In the genomic region with DNA sequence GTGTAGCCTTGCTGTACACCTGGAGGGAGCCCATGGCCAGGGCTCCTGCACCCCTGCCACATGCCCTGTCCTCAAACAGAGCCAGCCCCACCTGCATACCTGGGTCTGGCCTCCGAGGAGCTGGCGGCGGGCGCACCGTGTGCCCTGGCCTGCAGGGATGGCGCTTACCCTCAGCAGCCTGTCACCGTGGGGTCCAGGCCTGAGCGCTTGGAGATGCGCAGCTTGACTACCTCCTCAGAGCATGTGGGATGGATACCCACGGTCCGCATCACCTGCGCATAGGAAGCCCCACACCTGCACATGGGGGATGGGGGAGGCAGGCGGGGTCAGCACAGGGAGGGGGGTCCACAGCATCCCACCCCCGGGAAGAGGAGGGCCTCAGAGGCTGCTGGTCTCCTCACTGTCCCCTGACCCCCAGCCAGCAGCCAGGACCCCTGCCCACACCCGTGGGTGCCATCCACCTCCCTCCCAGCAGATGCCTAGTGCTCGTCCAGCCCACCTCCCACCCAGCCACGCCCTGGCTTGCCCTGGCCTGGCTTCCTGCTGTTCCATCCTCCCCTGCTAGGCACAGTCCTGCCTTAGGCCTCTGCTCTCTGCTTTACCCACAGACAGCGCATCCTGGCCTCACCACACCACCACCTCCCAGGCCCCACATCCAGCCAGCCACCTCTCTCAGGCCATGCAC, we compare ENCODE assay signal across 11 cellular contexts. TPM values are rescaled to one million over a fixed set of nuclear protein-coding genes. Genes with fewer than 3 reads are reported as not detected.
DNase-seq lines count a peak whose midpoint lies in the region; ATAC-seq, FAIRE-seq and TF ChIP-seq lines count a peak whose summit lies in the region.
"Had no signal": no experiment of that assay in that cellular context is flagged by ENCODE, and none has a peak within 500 bp of the region (broad histone marks: within the 10 kb centered on the region; RNA-seq: fewer than 3 reads in every experiment).

No MANE protein-coding gene starts in this region.

- TF ChIP-seq EP300 in K562 (IDR thresholded peaks at IDR 0.05; ENCODE audit: low read length) (no peak), esophagus muscularis mucosa (IDR thresholded peaks at IDR 0.05) (no peak)

- H2AFZ ChIP-seq in K562 (ENCODE audit: low read depth, low read length) (no peak overlapping the region), neuronal stem cell (ENCODE audit: low read length) (no peak overlapping the region), MM.1S (ENCODE audit: low read length) (no peak overlapping the region)

- POLR2A ChIA-PET in K562 (lab: Yijun Ruan, JAX), result interaction anchor here (0.9 to 4.4 kb wide), 6 partner anchors 10 to 33 kb away, joined by 3 to 26 read pairs (median 4); no protein-coding TSS in a partner anchor

- H4K91ac ChIP-seq in neuronal stem cell (ENCODE audit: low read depth, low read length, poor library complexity), result peak overlapping the region; percentile 96

- H2BK15ac ChIP-seq in neuronal stem cell (ENCODE audit: low read length), result peak overlapping the region; percentile 93

- H3K79me1 ChIP-seq in neuronal stem cell (ENCODE audit: low read depth, low read length), result peaks cover 15% of the 10 kb centered on the region

- H3K9ac ChIP-seq in K562 (ENCODE audit: insufficient read depth in 1 of 2, low read depth in 2 of 2, low read length in 2 of 2), result peak overlapping the region in 1 of 2 experiments; percentile 70; a peak in 2 of 4 replicates
- H3K9ac ChIP-seq in neuronal stem cell (ENCODE audit: low read depth, low read length, poor library complexity), result no peak overlapping the region
- H3K9ac ChIP-seq in MM.1S (ENCODE audit: low read length), result no peak overlapping the region

- no peaks in the 10 kb centered on the region for H3K79me2 ChIP-seq in K562 (ENCODE audit: control insufficient read depth, insufficient read depth, low read length)
- H3K79me2 ChIP-seq in MM.1S (ENCODE audit: low read length), result no peaks in the 10 kb centered on the region

- H3K23ac ChIP-seq in neuronal stem cell (ENCODE audit: low read depth, low read length, poor library complexity), result peak overlapping the region; percentile 86

- FAIRE-seq in K562 (lab: Jason Lieb, UNC), result peak; percentile 26

- DNase-seq in stimulated activated CD4-positive, alpha-beta T cell treated with anti-CD3 and anti-CD28 coated beads, Interleukin-4, amount 100 ng/mL, for 1 hour, result peak; percentile 0
- no peak for DNase-seq in stimulated activated CD4-positive, alpha-beta T cell treated with anti-CD3 and anti-CD28 coated beads, Interleukin-4, amount 100 ng/mL, for 24 hours
- DNase-seq in K562 (ENCODE audit: extremely low read depth in 1 of 4, low spot score in 3 of 4), result no peak
- no peak for DNase-seq in neuronal stem cell (ENCODE audit: low spot score)
- DNase-seq in amniotic stem cell (lab: John Stamatoyannopoulos, UW), result no peak
- DNase-seq in NCI-H1417 treated with DMSO at 0.1 percent for 48 hours (lab: John Stamatoyannopoulos, UW), result no peak
- no peak for DNase-seq in MM.1S
- no peak for DNase-seq in esophagus muscularis mucosa (ENCODE audit: extremely low spot score)
- DNase-seq: NCI-H1048; stimulated activated CD8-positive, alpha-beta memory T cell treated with anti-CD3 and anti-CD28 coated beads, Interleukin-4, amount 100 ng/mL, for 48 hours had no signal

- H3K9me1 ChIP-seq in K562 (ENCODE audit: control insufficient read depth, insufficient read depth, low read length), result no peaks in the 10 kb centered on the region

- peak overlapping the region; percentile 14 for H2BK12ac ChIP-seq in neuronal stem cell (ENCODE audit: low read length)

- H3K4me3 ChIP-seq in K562, result no peak overlapping the region
- H3K4me3 ChIP-seq in neuronal stem cell (ENCODE audit: low read length in 2 of 2), result no peak overlapping the region
- no peak overlapping the region for H3K4me3 ChIP-seq in MM.1S (ENCODE audit: low read length)
- no peak overlapping the region for H3K4me3 ChIP-seq in esophagus muscularis mucosa
- H3K4me3 ChIP-seq: prostate gland had no signal

- ATAC-seq in K562, result no peak

- H3K27me3 ChIP-seq in K562 (ENCODE audit: control insufficient read depth in 2 of 2, insufficient read depth in 2 of 2, low read length in 2 of 2) (peaks cover 0 to 9% of the 10 kb centered on the region in 2 experiments; a peak in 1 of 5 replicates), neuronal stem cell (ENCODE audit: control insufficient read depth in 3 of 3, insufficient read depth in 3 of 3, low read depth in 1 of 3, low read length in 3 of 3) (no peaks in the 10 kb centered on the region), MM.1S (replicated peaks; ENCODE audit: insufficient read depth, low read length) (no peaks in the 10 kb centered on the region), esophagus muscularis mucosa (no peaks in the 10 kb centered on the region)

- TF ChIP-seq CTCF in K562 (IDR thresholded peaks at IDR 0.05 in 2 of 3, conservative IDR thresholded peaks at IDR 0.05 in 1 of 3; ENCODE audit: insufficient read depth in 2 of 3, low read depth in 1 of 3, low read length in 3 of 3), result no peak
- TF ChIP-seq CTCF in MM.1S (IDR thresholded peaks at IDR 0.05; ENCODE audit: low read length), result no peak
- no peak for TF ChIP-seq CTCF in esophagus muscularis mucosa (IDR thresholded peaks at IDR 0.05)

- intact Hi-C loops in K562 (cut with micrococcal nuclease) (no loop called here), esophagus muscularis mucosa (cut with DNase I) (no loop called here)

- no peaks in the 10 kb centered on the region for H3F3A ChIP-seq in MM.1S (ENCODE audit: insufficient read depth, low read length)

- peak overlapping the region; percentile 93 for H2BK5ac ChIP-seq in neuronal stem cell (ENCODE audit: low read length)

- no peak overlapping the region for H4K8ac ChIP-seq in neuronal stem cell (ENCODE audit: low read depth, low read length)

- no peaks in the 10 kb centered on the region for H3K36me3 ChIP-seq in K562 (ENCODE audit: control insufficient read depth, insufficient read depth, low read length)
- peaks cover 0 to 3% of the 10 kb centered on the region in 2 donors for H3K36me3 ChIP-seq in neuronal stem cell (replicated peaks in 1 of 2; ENCODE audit: control insufficient read depth in 2 of 2, insufficient read depth in 2 of 2, low read length in 2 of 2)
- H3K36me3 ChIP-seq in MM.1S (replicated peaks; ENCODE audit: insufficient read depth, low read length), result no peaks in the 10 kb centered on the region
- peaks cover 0 to 40% (median 26%) of the 10 kb centered on the region in 4 donors for H3K36me3 ChIP-seq in esophagus muscularis mucosa
- H3K36me3 ChIP-seq: prostate gland had no signal

- H3K4ac ChIP-seq in neuronal stem cell (ENCODE audit: low read length), result no peak overlapping the region

- peak overlapping the region; percentile 75 for H3K18ac ChIP-seq in neuronal stem cell (ENCODE audit: low read length)

- WGBS in K562 (ENCODE audit: insufficient coverage, low coverage, missing lambda C conversion rate), result 63% methylated on average over 18 of the region's 18 CpGs
- no CpG with 5 or more reads among the region's 18 CpGs for WGBS in neuronal stem cell (ENCODE audit: extremely low coverage in 2 of 2, insufficient read length in 2 of 2, insufficient replicate concordance in 1 of 2), 2 donors
- 99% methylated on average over 9 of the region's 18 CpGs for WGBS in esophagus muscularis mucosa

- peak overlapping the region; percentile 83 for H2BK120ac ChIP-seq in neuronal stem cell (ENCODE audit: low read depth, low read length)

- H3K14ac ChIP-seq in neuronal stem cell (ENCODE audit: low read length), result peak overlapping the region; percentile 87

- in situ Hi-C loops in K562 (cut with MboI), result no loop called here

- H3K4me2 ChIP-seq in K562 (ENCODE audit: insufficient read depth, low read length) (no peak overlapping the region), neuronal stem cell (ENCODE audit: insufficient read depth, low read length, poor library complexity, severe bottlenecking) (no peak overlapping the region), MM.1S (ENCODE audit: low read depth, low read length) (no peak overlapping the region)

- no TSS peak for BruUV-seq in K562 (replicated peaks; lab: Mats Ljungman, UMichigan)

- TF ChIP-seq RAD21 in K562 (CRISPR knock-in tag; conservative IDR thresholded peaks at IDR 0.05 in 1 of 2, IDR thresholded peaks at IDR 0.05 in 1 of 2), result no peak

- H2AK5ac ChIP-seq in neuronal stem cell (ENCODE audit: low read depth, low read length), result peak overlapping the region; percentile 93

- H3K9me2 ChIP-seq in MM.1S (replicated peaks; ENCODE audit: insufficient read depth, low read length), result no peaks in the 10 kb centered on the region

- H3K4me1 ChIP-seq in K562 (replicated peaks in 1 of 2; ENCODE audit: control insufficient read depth in 2 of 2, insufficient read depth in 2 of 2, low read length in 2 of 2) (peaks cover 12 to 91% of the 10 kb centered on the region in 2 experiments), neuronal stem cell (ENCODE audit: control insufficient read depth in 2 of 2, insufficient read depth in 1 of 2, low read depth in 1 of 2, low read length in 2 of 2) (peaks cover 42 to 54% of the 10 kb centered on the region in 2 donors), MM.1S (ENCODE audit: low read length) (no peaks in the 10 kb centered on the region), esophagus muscularis mucosa (peaks cover 20 to 32% (median 28%) of the 10 kb centered on the region in 4 donors)

- peaks cover 31% of the 10 kb centered on the region for H4K20me1 ChIP-seq in K562 (replicated peaks; ENCODE audit: control insufficient read depth, insufficient read depth, low read length)
- no peaks in the 10 kb centered on the region for H4K20me1 ChIP-seq in MM.1S (ENCODE audit: insufficient read depth, low read length)

- no peaks in the 10 kb centered on the region for H3K9me3 ChIP-seq in K562 (replicated peaks; ENCODE audit: control insufficient read depth, insufficient read depth, low read depth, low read length)
- H3K9me3 ChIP-seq in neuronal stem cell (replicated peaks in 1 of 2; ENCODE audit: control insufficient read depth in 2 of 2, insufficient read depth in 1 of 2, low read depth in 1 of 2, low read length in 2 of 2), result no peaks in the 10 kb centered on the region
- no peaks in the 10 kb centered on the region for H3K9me3 ChIP-seq in MM.1S (replicated peaks; ENCODE audit: insufficient read depth, low read length)
- H3K9me3 ChIP-seq in esophagus muscularis mucosa, result no peaks in the 10 kb centered on the region
- H3K9me3 ChIP-seq: prostate gland had no signal

- TF ChIP-seq POLR2A in K562 (conservative IDR thresholded peaks at IDR 0.05), result no peak
- no peak for TF ChIP-seq POLR2A in esophagus muscularis mucosa (IDR thresholded peaks at IDR 0.05; ENCODE audit: low read depth)

- no peak overlapping the region for H3K27ac ChIP-seq in K562 (ENCODE audit: extremely low read depth, low read depth, low read length)
- no peak overlapping the region for H3K27ac ChIP-seq in neuronal stem cell (replicated peaks; ENCODE audit: low read length)
- no peak overlapping the region for H3K27ac ChIP-seq in MM.1S (ENCODE audit: low read length)
- H3K27ac ChIP-seq in esophagus muscularis mucosa (replicated peaks in 1 of 4), result no peak overlapping the region

- CTCF ChIA-PET in K562 (lab: Yijun Ruan, JAX; ENCODE audit: low intra/inter-chr PET ratio), result no interaction called here

RNA-seq across cellular contexts. Expression of a gene that starts 22.4 kb away (rescaled TPM):
- 5.3 and 21.3 TPM in 2 replicates for total RNA-seq in K562 (2011; cell fraction: chromatin; rRNA removed; ENCODE audit: low replicate concordance)
- total RNA-seq in K562 (2011; cell fraction: nucleolus; rRNA removed), result 21.8 and 25.5 TPM in 2 replicates
- 7.3 and 7.8 TPM in 2 replicates for total RNA-seq in K562 (2011; cell fraction: nucleoplasm; rRNA removed)
- total RNA-seq in K562 (2014; rRNA removed) (48.9 and 69.1 TPM in 2 replicates), K562 (2014; rRNA removed; fragmentation: Illumina TruSeq; extraction: Trizol) (0.57 and 0.84 TPM in 2 replicates), K562 (2015; rRNA removed; fragmentation: Illumina TruSeq; extraction: Trizol) (17.8 and 20.6 TPM in 2 replicates), K562 (2021) (50.5 and 55.3 TPM in 2 replicates), esophagus muscularis mucosa (1 to 10 TPM; 4.6 to 8.7 (median 6.8) TPM)
- polyA plus RNA-seq in K562 (2011; rRNA removed) (10.2 and 35.0 TPM in 2 replicates), K562 (2014; fragmentation: Illumina TruSeq; extraction: Trizol) (1.9 and 18.0 TPM in 2 replicates), K562 (2014; fragmentation: Nextera tagmentation; extraction: Ambion mirVana) (1 to 10 TPM in 1 of 2 experiments, under 1 TPM in 1; 0.56 to 3.5 TPM), K562 (2014; rRNA removed) (40.7 and 41.3 TPM in 2 replicates)
- polyA plus RNA-seq in K562 (2011; cell fraction: cytosol; rRNA removed), result 37.2 and 43.8 TPM in 2 replicates
- polyA plus RNA-seq in K562 (2011; cell fraction: nucleus; rRNA removed), result 33.2 and 43.3 TPM in 2 replicates
- polyA plus RNA-seq in K562 (2012), result 42.2 and 62.2 TPM in 2 replicates
- 2.8 and 3.7 TPM in 2 replicates for polyA minus RNA-seq in K562 (2011; rRNA and poly(A)+ RNA removed)
- polyA minus RNA-seq in K562 (2011; cell fraction: cytosol; rRNA and poly(A)+ RNA removed), result 13.2 and 33.0 TPM in 2 replicates
- polyA minus RNA-seq in K562 (2011; cell fraction: nucleus; rRNA and poly(A)+ RNA removed), result 12.0 and 14.3 TPM in 2 replicates
- polyA plus RNA-seq in neuronal stem cell (2013, experiment 1 of 2), result 7.9 TPM
- polyA plus RNA-seq in neuronal stem cell (2013, experiment 2 of 2), result 8.3 TPM

RNA-seq across cellular contexts. Expression of a gene that starts 22.4 kb away (rescaled TPM):
- 82.4 and 192 TPM in 2 replicates for total RNA-seq in K562 (2011; cell fraction: chromatin; rRNA removed; ENCODE audit: low replicate concordance)
- 134 and 166 TPM in 2 replicates for total RNA-seq in K562 (2011; cell fraction: nucleolus; rRNA removed)
- 107 and 110 TPM in 2 replicates for total RNA-seq in K562 (2011; cell fraction: nucleoplasm; rRNA removed)
- total RNA-seq in K562 (2014; rRNA removed) (32.5 and 42.0 TPM in 2 replicates), K562 (2014; rRNA removed; fragmentation: Illumina TruSeq; extraction: Trizol) (16.3 and 19.8 TPM in 2 replicates), K562 (2015; rRNA removed; fragmentation: Illumina TruSeq; extraction: Trizol) (26.2 and 28.8 TPM in 2 replicates), K562 (2021) (75.4 and 75.5 TPM in 2 replicates), esophagus muscularis mucosa (10 to 100 TPM in 2 of 4 donors, 1 to 10 TPM in 2; 5.6 to 14.8 (median 11.1) TPM)
- polyA plus RNA-seq in K562 (2011; rRNA removed) (32.7 and 82.6 TPM in 2 replicates), K562 (2014; fragmentation: Illumina TruSeq; extraction: Trizol) (39.2 and 40.1 TPM in 2 replicates), K562 (2014; fragmentation: Nextera tagmentation; extraction: Ambion mirVana) (10 to 100 TPM; 23.6 to 33.7 TPM), K562 (2014; rRNA removed) (28.2 and 31.2 TPM in 2 replicates)
- 68.8 and 74.9 TPM in 2 replicates for polyA plus RNA-seq in K562 (2011; cell fraction: cytosol; rRNA removed)
- 124 and 157 TPM in 2 replicates for polyA plus RNA-seq in K562 (2011; cell fraction: nucleus; rRNA removed)
- 40.3 and 56.9 TPM in 2 replicates for polyA plus RNA-seq in K562 (2012)
- polyA minus RNA-seq in K562 (2011; rRNA and poly(A)+ RNA removed), result 49.5 and 66.5 TPM in 2 replicates
- 31.7 and 46.0 TPM in 2 replicates for polyA minus RNA-seq in K562 (2011; cell fraction: cytosol; rRNA and poly(A)+ RNA removed)
- polyA minus RNA-seq in K562 (2011; cell fraction: nucleus; rRNA and poly(A)+ RNA removed), result 42.7 and 85.4 TPM in 2 replicates
- polyA plus RNA-seq in neuronal stem cell (2013, experiment 1 of 2), result 9.7 TPM
- polyA plus RNA-seq in neuronal stem cell (2013, experiment 2 of 2), result 10.2 TPM
